In genomic region chr2:217204358-217204757, GRCh38 we compare ENCODE assay signal across 27 cellular contexts.
A peak's percentile ranks its signal among the peaks of the same experiment; 100 is the strongest.
DNase-seq lines count a peak whose midpoint lies in the region; ATAC-seq and TF ChIP-seq lines count a peak whose summit lies in the region.
"Had no signal": no experiment of that assay in that cellular context is flagged by ENCODE, and none has a peak within 500 bp of the region (broad histone marks: within the 10 kb centered on the region; RNA-seq: fewer than 3 reads in every experiment).

No MANE protein-coding gene starts in this region.

- H3K27ac ChIP-seq in GM23248 (no peak overlapping the region), RWPE2 (ENCODE audit: poor library complexity, severe bottlenecking) (no peak overlapping the region), fibroblast of lung (ENCODE audit: insufficient read depth, low read length) (no peak overlapping the region), mesenchymal stem cell (ENCODE audit: low read length, poor library complexity, severe bottlenecking) (no peak overlapping the region), upper lobe of left lung (no peak overlapping the region)
- H3K27ac ChIP-seq: gastroesophageal sphincter, RWPE1, thoracic aorta had no signal

- no peak overlapping the region for H3K23ac ChIP-seq in mesenchymal stem cell (ENCODE audit: low read length in 2 of 2)

- no peak overlapping the region for H4K8ac ChIP-seq in mesenchymal stem cell (ENCODE audit: low read length)

- no peaks in the 10 kb centered on the region for H3K9me3 ChIP-seq in GM23248 (ENCODE audit: low read depth)
- no peaks in the 10 kb centered on the region for H3K9me3 ChIP-seq in RWPE2 (ENCODE audit: severe bottlenecking)
- no peaks in the 10 kb centered on the region for H3K9me3 ChIP-seq in fibroblast of lung (ENCODE audit: control insufficient read depth, insufficient read depth, low read depth, low read length)
- H3K9me3 ChIP-seq in mesenchymal stem cell (ENCODE audit: control insufficient read depth, low read length) = peaks cover 8% of the 10 kb centered on the region
- no peaks in the 10 kb centered on the region for H3K9me3 ChIP-seq in upper lobe of left lung
- H3K9me3 ChIP-seq: thoracic aorta had no signal

- H2AK5ac ChIP-seq in mesenchymal stem cell (ENCODE audit: low read length, severe bottlenecking) = no peak overlapping the region

- H2BK5ac ChIP-seq in mesenchymal stem cell (ENCODE audit: low read depth, low read length, poor library complexity, severe bottlenecking) = no peak overlapping the region

- peaks cover 4% of the 10 kb centered on the region; the same call in 1 of the 2 replicates for H3K4me1 ChIP-seq in GM23248 (ENCODE audit: insufficient read depth)
- no peaks in the 10 kb centered on the region for H3K4me1 ChIP-seq in RWPE2 (ENCODE audit: insufficient read depth, poor library complexity, severe bottlenecking)
- H3K4me1 ChIP-seq in fibroblast of lung (ENCODE audit: control insufficient read depth, extremely low read depth, insufficient read depth, low read length) = no peaks in the 10 kb centered on the region
- no peaks in the 10 kb centered on the region for H3K4me1 ChIP-seq in mesenchymal stem cell (ENCODE audit: control insufficient read depth, insufficient read depth, low read depth, low read length)
- H3K4me1 ChIP-seq in upper lobe of left lung = no peaks in the 10 kb centered on the region
- H3K4me1 ChIP-seq: gastroesophageal sphincter had no signal

- 50 to 54% methylated on average over 2 of the region's 2 CpGs for WGBS in GM23248 (ENCODE audit: low coverage in 1 of 2, low lambda C conversion rate in 2 of 2, missing lambda C conversion rate in 2 of 2), 2 experiments
- WGBS in mesenchymal stem cell = 48% methylated on average over 2 of the region's 2 CpGs
- 87 to 93% methylated on average over 2 of the region's 2 CpGs for WGBS in upper lobe of left lung, 2 donors

- H3K27me3 ChIP-seq in GM23248 (replicated peaks; ENCODE audit: insufficient read depth) = no peaks in the 10 kb centered on the region
- H3K27me3 ChIP-seq in RWPE2 (ENCODE audit: insufficient read depth, poor library complexity, severe bottlenecking) = no peaks in the 10 kb centered on the region
- H3K27me3 ChIP-seq in fibroblast of lung (ENCODE audit: control insufficient read depth, insufficient read depth, low read length) = no peaks in the 10 kb centered on the region
- H3K27me3 ChIP-seq in mesenchymal stem cell (ENCODE audit: control insufficient read depth in 1 of 2, insufficient read depth in 1 of 2, low read length in 2 of 2) = no peaks in the 10 kb centered on the region
- H3K27me3 ChIP-seq in upper lobe of left lung = no peaks in the 10 kb centered on the region
- H3K27me3 ChIP-seq: gastroesophageal sphincter had no signal

- no peaks in the 10 kb centered on the region for H4K20me1 ChIP-seq in GM23248 (ENCODE audit: insufficient read depth)
- H4K20me1 ChIP-seq in fibroblast of lung (ENCODE audit: control insufficient read depth, extremely low read depth, insufficient read depth, low read length) = no peaks in the 10 kb centered on the region

- no peak overlapping the region for H3K4me3 ChIP-seq in GM23248
- no peak overlapping the region for H3K4me3 ChIP-seq in RWPE2 (ENCODE audit: severe bottlenecking)
- no peak overlapping the region for H3K4me3 ChIP-seq in fibroblast of lung (replicated peaks in 1 of 4; ENCODE audit: control extremely low read depth in 1 of 4, insufficient read depth in 1 of 4, low read depth in 3 of 4, low read length in 4 of 4)
- no peak overlapping the region for H3K4me3 ChIP-seq in mesenchymal stem cell (ENCODE audit: insufficient read depth in 1 of 2, low read depth in 1 of 2, low read length in 2 of 2)
- no peak overlapping the region for H3K4me3 ChIP-seq in upper lobe of left lung
- H3K4me3 ChIP-seq: gastroesophageal sphincter, GM12878, GM23338, thoracic aorta had no signal

- no peak overlapping the region for H2BK12ac ChIP-seq in mesenchymal stem cell (ENCODE audit: low read length in 2 of 2)

- no peak overlapping the region for H3K14ac ChIP-seq in mesenchymal stem cell (ENCODE audit: low read length in 2 of 2)

- no peak overlapping the region for H2BK15ac ChIP-seq in mesenchymal stem cell (ENCODE audit: low read depth, poor library complexity, severe bottlenecking)

- no peaks in the 10 kb centered on the region for H3K79me1 ChIP-seq in mesenchymal stem cell (replicated peaks; ENCODE audit: low read length, poor library complexity, severe bottlenecking)

- H3K36me3 ChIP-seq in GM23248 (ENCODE audit: low read depth) (no peaks in the 10 kb centered on the region), RWPE2 (ENCODE audit: low read depth) (no peaks in the 10 kb centered on the region; the same call in 1 of the 2 replicates), fibroblast of lung (ENCODE audit: control insufficient read depth, insufficient read depth, low read length) (no peaks in the 10 kb centered on the region), mesenchymal stem cell (ENCODE audit: control insufficient read depth in 1 of 2, insufficient read depth in 2 of 2, low read depth in 1 of 2, low read length in 2 of 2) (no peaks in the 10 kb centered on the region), upper lobe of left lung (no peaks in the 10 kb centered on the region)
- H3K36me3 ChIP-seq: gastroesophageal sphincter, thoracic aorta had no signal

- no peak overlapping the region for H2BK120ac ChIP-seq in mesenchymal stem cell (ENCODE audit: low read depth, low read length)

- in situ Hi-C loops in GM23248 (cut with MboI) = no loop called here

- DNase-seq in GM23248 (peak; percentile 56), RWPE2 (ENCODE audit: low spot score) (no peak), fibroblast of lung (ENCODE audit: low read depth in 2 of 2) (peak; percentile 60 to 75), mesenchymal stem cell (peak; percentile 39), HK-2 (ENCODE audit: unreplicated experiment) (no peak), upper lobe of left lung (no peak)
- DNase-seq: activated CD4-positive, alpha-beta memory T cell treated with anti-CD3 and anti-CD28 coated beads, Interleukin-2, amount 10 ng/mL, durations not matched to agents 7 days and 5 days; activated gamma-delta T cell; activated naive CD8-positive, alpha-beta T cell treated with anti-CD3 and anti-CD28 coated beads, Interleukin-2, amount 50 U/mL, for 24 hours; CD8-positive, alpha-beta memory T cell; DMS53; left colon; naive B cell; NCI-H1436; NCI-H524; occipital lobe; stimulated activated CD4-positive, alpha-beta T cell treated with anti-CD3 and anti-CD28 coated beads, Interleukin-2, amount 100 ng/mL, for 48 hours; stimulated activated naive CD4-positive, alpha-beta T cell; T1000 had no signal

- H3K79me2 ChIP-seq in GM23248 (ENCODE audit: insufficient read depth) (no peaks in the 10 kb centered on the region), fibroblast of lung (ENCODE audit: control insufficient read depth, insufficient read depth, low read length) (no peaks in the 10 kb centered on the region)

- H3K9me2 ChIP-seq in GM23248 (ENCODE audit: insufficient read depth) = no peaks in the 10 kb centered on the region

- H4K91ac ChIP-seq in mesenchymal stem cell (ENCODE audit: low read length) = no peak overlapping the region

- H3K9ac ChIP-seq in GM23248 = no peak overlapping the region
- H3K9ac ChIP-seq in fibroblast of lung (ENCODE audit: insufficient read depth, low read length) = no peak overlapping the region
- no peak overlapping the region for H3K9ac ChIP-seq in mesenchymal stem cell (ENCODE audit: low read length)

- no peak for TF ChIP-seq POLR2A in upper lobe of left lung (IDR thresholded peaks at IDR 0.05)

- TF ChIP-seq CTCF in RWPE2 (IDR thresholded peaks at IDR 0.05; ENCODE audit: poor library complexity, severe bottlenecking) (no peak), fibroblast of lung (conservative IDR thresholded peaks at IDR 0.05 in 1 of 2, IDR thresholded peaks at IDR 0.05 in 1 of 2; ENCODE audit: low read depth in 1 of 2, low read length in 2 of 2) (no peak), upper lobe of left lung (IDR thresholded peaks at IDR 0.05) (no peak)

- H2AFZ ChIP-seq in GM23248 (no peak overlapping the region; the same call in 1 of the 2 replicates), fibroblast of lung (ENCODE audit: low read length) (no peak overlapping the region), mesenchymal stem cell (ENCODE audit: low read depth, low read length) (no peak overlapping the region)
- H2AFZ ChIP-seq: GM23338 had no signal

- peak; percentile 61; the same call in 2 of the 3 replicates for ATAC-seq in RWPE2 (ENCODE audit: low read depth)
- no peak for ATAC-seq in GM21360 (IDR thresholded peaks at IDR 0.05; ENCODE audit: unreplicated experiment)
- no peak for ATAC-seq in upper lobe of left lung (ENCODE audit: low FRiP score in 2 of 2)
- ATAC-seq in HG03521 (IDR thresholded peaks at IDR 0.05; ENCODE audit: unreplicated experiment) = no peak
- ATAC-seq: activated naive CD8-positive, alpha-beta T cell treated with anti-CD3 and anti-CD28 coated beads, Interleukin-2, amount 50 U/mL, for 24 hours; gastroesophageal sphincter; GM12878; GM23338; HepG2; left colon had no signal

- H3K4me2 ChIP-seq in GM23248 (ENCODE audit: unreplicated experiment) = no peak overlapping the region
- no peak overlapping the region for H3K4me2 ChIP-seq in fibroblast of lung (ENCODE audit: extremely low read depth, insufficient read depth, low read length)
- H3K4me2 ChIP-seq in mesenchymal stem cell (ENCODE audit: low read length, poor library complexity, severe bottlenecking) = no peak overlapping the region
- H3K4me2 ChIP-seq: GM23338 had no signal

- H3K18ac ChIP-seq in mesenchymal stem cell (ENCODE audit: low read depth in 1 of 2, low read length in 2 of 2) = no peak overlapping the region

- TF ChIP-seq EP300 in upper lobe of left lung (IDR thresholded peaks at IDR 0.05) = no peak

- H3K4ac ChIP-seq in mesenchymal stem cell (ENCODE audit: low read depth in 1 of 2, low read length in 2 of 2) = no peak overlapping the region

- H3F3A ChIP-seq in GM23248 (ENCODE audit: insufficient read depth) = no peaks in the 10 kb centered on the region

Comparison
In these comparisons a context has a peak if more than half of its experiments do, and no peak if none do; other contexts are left out.
1. DNase-seq: peak in GM23248 (single experiment), fibroblast of lung (2 of 2) and mesenchymal stem cell (single experiment); none in RWPE2 (single experiment), HK-2 (single experiment) and upper lobe of left lung (0 of 2).